17 cellular contexts compared by ENCODE assay signal in the genomic region with DNA sequence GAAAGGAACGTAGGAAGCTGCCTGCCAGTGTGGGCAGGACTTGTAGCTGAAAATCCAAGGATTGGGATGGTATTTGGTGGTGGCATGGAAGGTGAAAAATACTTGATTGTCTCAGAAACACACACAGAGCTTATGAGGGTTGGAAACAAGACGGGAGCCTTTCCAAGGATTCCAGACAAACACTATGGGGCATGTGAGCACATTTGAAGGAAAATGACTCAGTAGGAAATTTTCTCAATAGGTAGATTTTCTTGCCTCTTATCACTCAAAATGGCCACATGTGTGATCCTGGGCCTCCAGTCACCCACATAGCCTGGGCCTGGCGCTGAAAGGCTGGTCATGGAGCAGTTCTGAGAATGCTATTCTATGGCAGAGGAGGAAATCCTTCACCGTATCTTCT. TPM values are rescaled to one million over a fixed set of nuclear protein-coding genes. Genes with fewer than 3 reads are reported as not detected.
DNase-seq lines count a peak whose midpoint lies in the region; ATAC-seq and TF ChIP-seq lines count a peak whose summit lies in the region.
"Had no signal": no experiment of that assay in that cellular context is flagged by ENCODE, and none has a peak within 500 bp of the region (broad histone marks: within the 10 kb centered on the region; RNA-seq: fewer than 3 reads in every experiment).

No MANE protein-coding gene starts in this region.

- H3K4me3 ChIP-seq in CD8-positive, alpha-beta memory T cell (ENCODE audit: low read length): no peak overlapping the region
- H3K4me3 ChIP-seq in right cardiac atrium (ENCODE audit: low read length) (no peak overlapping the region), osteoblast (ENCODE audit: insufficient read depth, low read length) (no peak overlapping the region), left lung (no peak overlapping the region)
- H3K4me3 ChIP-seq: BLaER1 treated with 17β-estradiol and CSF1 and Interleukin-3, amounts not matched to agents 10 nM and 100 nM; Peyer's patch had no signal

- no peaks in the 10 kb centered on the region for H3K36me3 Mint-ChIP-seq in CD8-positive, alpha-beta memory T cell
- H3K36me3 Mint-ChIP-seq in activated naive CD8-positive, alpha-beta T cell treated with anti-CD3 and anti-CD28 coated beads for 36 hours: no peaks in the 10 kb centered on the region
- H3K36me3 Mint-ChIP-seq: CD8-positive, alpha-beta T cell had no signal

- no peaks in the 10 kb centered on the region for H3K27me3 ChIP-seq in CD8-positive, alpha-beta memory T cell (ENCODE audit: insufficient read depth, low read length, poor library complexity, severe bottlenecking)
- H3K27me3 ChIP-seq in right cardiac atrium (ENCODE audit: control insufficient read depth, insufficient read depth) (no peaks in the 10 kb centered on the region), osteoblast (ENCODE audit: insufficient read depth, low read length) (no peaks in the 10 kb centered on the region), left lung (no peaks in the 10 kb centered on the region)
- H3K27me3 ChIP-seq: BLaER1 treated with 17β-estradiol and CSF1 and Interleukin-3, amounts not matched to agents 10 nM and 100 nM; Peyer's patch had no signal

- peak overlapping the region; percentile 4 for H3K27ac ChIP-seq in CD8-positive, alpha-beta memory T cell (ENCODE audit: low read depth, low read length)
- H3K27ac ChIP-seq in right cardiac atrium (ENCODE audit: low read length) (peak overlapping the region; percentile 79), osteoblast (ENCODE audit: low read depth, low read length) (no peak overlapping the region), left lung (no peak overlapping the region)
- H3K27ac ChIP-seq: BLaER1 treated with 17β-estradiol and CSF1 and Interleukin-3, amounts not matched to agents 10 nM and 100 nM; Peyer's patch had no signal

- H3K4me3 Mint-ChIP-seq in CD8-positive, alpha-beta memory T cell: no peak overlapping the region
- H3K4me3 Mint-ChIP-seq in activated naive CD8-positive, alpha-beta T cell treated with anti-CD3 and anti-CD28 coated beads for 36 hours: no peak overlapping the region
- H3K4me3 Mint-ChIP-seq: CD8-positive, alpha-beta T cell had no signal

- WGBS in right cardiac atrium: 78% methylated on average over 4 of the region's 4 CpGs

- H3K79me2 ChIP-seq in osteoblast (ENCODE audit: insufficient read depth, low read length): no peaks in the 10 kb centered on the region

- no peaks in the 10 kb centered on the region for H3K4me1 Mint-ChIP-seq in CD8-positive, alpha-beta memory T cell
- H3K4me1 Mint-ChIP-seq in activated naive CD8-positive, alpha-beta T cell treated with anti-CD3 and anti-CD28 coated beads for 36 hours: peaks cover 2% of the 10 kb centered on the region

- no peak for DNase-seq in CD8-positive, alpha-beta memory T cell
- DNase-seq in NCI-H226 (peak; percentile 27), right cardiac atrium (peak in 1 of 3 donors; percentile 18), osteoblast (ENCODE audit: insufficient read length, low spot score, missing footprints) (no peak), left lung (no peak)
- no peak for DNase-seq in activated naive CD8-positive, alpha-beta T cell treated with anti-CD3 and anti-CD28 coated beads for 36 hours
- DNase-seq: CD8-positive, alpha-beta T cell; GOT3; NCI-H1092 treated with DMSO at 0.1 percent for 48 hours; NCI-H1694; NCI-H2081 treated with DMSO at 0.1 percent for 48 hours; NK-92 treated with Interleukin-12 subunit alpha and Interleukin-12 subunit beta, amount 100 ng/mL, for 24 hours; Peyer's patch; SHP77 had no signal

- POLR2A ChIA-PET in CD8-positive, alpha-beta memory T cell (lab: Charles Lee): no interaction called here

- ATAC-seq in right cardiac atrium: no peak
- ATAC-seq in left lung: no peak
- ATAC-seq in HG03159 (IDR thresholded peaks at IDR 0.05; ENCODE audit: unreplicated experiment): no peak
- ATAC-seq: CD8-positive, alpha-beta T cell; HCT116 had no signal

- H4K20me1 ChIP-seq in osteoblast (ENCODE audit: insufficient read depth, low read length): no peaks in the 10 kb centered on the region
- H4K20me1 ChIP-seq: BLaER1 treated with 17β-estradiol and CSF1 and Interleukin-3, amounts not matched to agents 10 nM and 100 nM had no signal

- H2AFZ ChIP-seq in osteoblast (ENCODE audit: low read length): peak overlapping the region; percentile 49

- intact Hi-C loops in right cardiac atrium (cut with DNase I) (no loop called here), left lung (cut with DNase I) (no loop called here)

- TF ChIP-seq CTCF in osteoblast (IDR thresholded peaks at IDR 0.05; ENCODE audit: extremely low read depth, low read depth, low read length) (no peak), left lung (IDR thresholded peaks at IDR 0.05) (no peak)

- peak overlapping the region in 1 of 8 donors; percentile 39 for H3K27ac Mint-ChIP-seq in CD8-positive, alpha-beta memory T cell
- no peak overlapping the region for H3K27ac Mint-ChIP-seq in activated naive CD8-positive, alpha-beta T cell treated with anti-CD3 and anti-CD28 coated beads for 36 hours
- H3K27ac Mint-ChIP-seq: CD8-positive, alpha-beta T cell had no signal

- H3K27me3 Mint-ChIP-seq in CD8-positive, alpha-beta memory T cell: no peaks in the 10 kb centered on the region
- H3K27me3 Mint-ChIP-seq in activated naive CD8-positive, alpha-beta T cell treated with anti-CD3 and anti-CD28 coated beads for 36 hours: no peaks in the 10 kb centered on the region

- H3K36me3 ChIP-seq in CD8-positive, alpha-beta memory T cell (ENCODE audit: insufficient read depth, low read length): no peaks in the 10 kb centered on the region
- no peaks in the 10 kb centered on the region for H3K36me3 ChIP-seq in osteoblast (ENCODE audit: insufficient read depth, low read length)
- no peaks in the 10 kb centered on the region for H3K36me3 ChIP-seq in left lung
- H3K36me3 ChIP-seq: BLaER1 treated with 17β-estradiol and CSF1 and Interleukin-3, amounts not matched to agents 10 nM and 100 nM; Peyer's patch had no signal

- no peaks in the 10 kb centered on the region for H3K9me3 Mint-ChIP-seq in CD8-positive, alpha-beta memory T cell
- no peaks in the 10 kb centered on the region for H3K9me3 Mint-ChIP-seq in activated naive CD8-positive, alpha-beta T cell treated with anti-CD3 and anti-CD28 coated beads for 36 hours
- H3K9me3 Mint-ChIP-seq: CD8-positive, alpha-beta T cell had no signal

- H3K4me1 ChIP-seq in CD8-positive, alpha-beta memory T cell (ENCODE audit: insufficient read depth, low read length): no peaks in the 10 kb centered on the region
- H3K4me1 ChIP-seq in right cardiac atrium (ENCODE audit: control insufficient read depth, insufficient read depth, low read length) (peaks cover 17% of the 10 kb centered on the region), osteoblast (ENCODE audit: insufficient read depth, low read length) (no peaks in the 10 kb centered on the region), left lung (no peaks in the 10 kb centered on the region)
- H3K4me1 ChIP-seq: BLaER1 treated with 17β-estradiol and CSF1 and Interleukin-3, amounts not matched to agents 10 nM and 100 nM had no signal

- no peaks in the 10 kb centered on the region for H3K9me3 ChIP-seq in CD8-positive, alpha-beta memory T cell (ENCODE audit: low read length)
- H3K9me3 ChIP-seq in right cardiac atrium (ENCODE audit: control insufficient read depth, low read length): no peaks in the 10 kb centered on the region
- H3K9me3 ChIP-seq in osteoblast (ENCODE audit: low read depth, low read length): no peaks in the 10 kb centered on the region
- H3K9me3 ChIP-seq in left lung: no peaks in the 10 kb centered on the region
- H3K9me3 ChIP-seq: BLaER1 treated with 17β-estradiol and CSF1 and Interleukin-3, amounts not matched to agents 10 nM and 100 nM; Peyer's patch had no signal

- no peak overlapping the region for H3K4me2 ChIP-seq in osteoblast (ENCODE audit: insufficient read depth, low read length)
- H3K4me2 ChIP-seq: BLaER1 treated with 17β-estradiol and CSF1 and Interleukin-3, amounts not matched to agents 10 nM and 100 nM had no signal

- CTCF ChIA-PET in CD8-positive, alpha-beta memory T cell (lab: Charles Lee): interaction anchor here (0.9 to 1.3 kb wide), 3 partner anchors 9 to 25 kb away, joined by 3 to 4 read pairs (median 4); no protein-coding TSS in a partner anchor

RNA-seq across cellular contexts. Expression of gene CCNL1, which starts 47.4 kb away (rescaled TPM):
- 100 to 1,000 TPM; 125 to 126 TPM for total RNA-seq in CD8-positive, alpha-beta memory T cell
- 62.1 TPM for polyA plus RNA-seq in CD8-positive, alpha-beta memory T cell
- 10 to 100 TPM; 30.1 to 60.6 (median 41.2) TPM for total RNA-seq in right cardiac atrium
- polyA plus RNA-seq in right cardiac atrium: 39.4 TPM
- total RNA-seq in osteoblast: 157 and 194 TPM in 2 replicates
- 100 to 1,000 TPM; 139 to 156 TPM for total RNA-seq in activated naive CD8-positive, alpha-beta T cell treated with anti-CD3 and anti-CD28 coated beads for 36 hours
- 100 to 1,000 TPM in 1 of 2 donors, 10 to 100 TPM in 1; 82.6 to 119 TPM for total RNA-seq in left lung

Comparison
In these comparisons a context has a peak if more than half of its experiments do, and no peak if none do; other contexts are left out.
1. H3K27ac ChIP-seq: peak in CD8-positive, alpha-beta memory T cell (single experiment) and right cardiac atrium (single experiment); none in osteoblast (single experiment) and left lung (0 of 2).